Comparison of ENCODE assay signal across 11 cellular contexts in the genomic region with DNA sequence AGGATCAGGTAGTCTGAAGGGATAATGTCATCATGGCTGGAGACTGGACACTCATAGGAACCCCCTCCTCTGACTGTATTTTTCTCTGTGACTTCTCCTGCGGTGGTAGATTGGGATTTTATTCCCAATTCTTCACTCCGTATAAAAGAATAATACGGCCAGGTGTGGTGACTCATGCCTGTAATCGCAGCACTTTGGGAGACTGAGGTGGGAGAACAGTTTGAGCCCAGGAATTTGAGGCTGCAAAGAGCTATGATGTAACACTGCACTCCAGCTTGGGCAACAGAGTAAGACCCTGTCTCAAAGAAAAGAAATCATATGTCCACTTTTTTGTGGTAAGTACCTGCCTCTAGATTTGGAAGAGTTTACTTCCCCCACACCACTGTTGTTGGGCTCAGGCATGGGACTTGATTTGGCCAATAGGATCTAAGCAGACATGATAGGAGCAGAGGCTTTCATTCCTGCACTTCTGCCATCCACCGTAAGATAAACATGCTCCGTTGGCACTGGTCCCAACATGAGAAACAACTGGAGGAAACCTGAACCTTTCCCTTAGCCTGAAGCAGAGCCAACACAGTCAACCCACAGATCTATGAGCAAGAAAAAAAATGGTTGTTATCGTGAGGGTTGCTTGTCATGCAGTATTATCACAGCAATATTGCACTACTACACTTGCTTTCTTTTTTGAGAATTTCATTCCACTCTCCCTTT.
DNase-seq lines count a peak whose midpoint lies in the region; ATAC-seq lines count a peak whose summit lies in the region.
"Had no signal": no experiment of that assay in that cellular context is flagged by ENCODE, and none has a peak within 500 bp of the region (broad histone marks: within the 10 kb centered on the region; RNA-seq: fewer than 3 reads in every experiment).

No MANE protein-coding gene starts in this region.

- ATAC-seq in GM19455 (IDR thresholded peaks at IDR 0.05; ENCODE audit: unreplicated experiment): no peak
- ATAC-seq: natural killer cell had no signal

- no peaks in the 10 kb centered on the region for H3K36me3 ChIP-seq in H7 (replicated peaks; ENCODE audit: control insufficient read depth, insufficient read depth, low read length)
- H3K36me3 ChIP-seq: heart left ventricle had no signal

- no peaks in the 10 kb centered on the region; the same call in 1 of the 2 replicates for H3K27me3 ChIP-seq in H7 (ENCODE audit: control insufficient read depth, insufficient read depth, low read length)

- DNase-seq in DMS153 treated with DMSO at 0.1 percent for 48 hours (lab: John Stamatoyannopoulos, UW; ENCODE audit: unreplicated experiment) (peak; percentile 38), NCI-H1105 (lab: John Stamatoyannopoulos, UW) (peak; percentile 73), amniotic stem cell (lab: John Stamatoyannopoulos, UW) (peak; percentile 64), left kidney (ENCODE audit: low read depth, low spot score) (peak; percentile 46), H7 (no peak), T-helper 2 cell (no peak)
- no peak for DNase-seq in activated T-cell treated with anti-CD3 and anti-CD28 coated beads, Interleukin-2, amount 50 U/mL, for 48 hours
- DNase-seq: activated CD4-positive, alpha-beta T cell treated with anti-CD3 and anti-CD28 coated beads, Interleukin-2, amount 10 ng/mL, durations not matched to agents 7 days and 5 days; heart left ventricle; natural killer cell had no signal

- no peak overlapping the region for H3K4me3 ChIP-seq in H7 (ENCODE audit: insufficient read depth, low read depth, low read length)
- H3K4me3 ChIP-seq: heart left ventricle had no signal

Comparison
In these comparisons a context has a peak if more than half of its experiments do, and no peak if none do; other contexts are left out.
1. DNase-seq: peak in DMS153 treated with DMSO at 0.1 percent for 48 hours (single experiment), NCI-H1105 (single experiment), amniotic stem cell (single experiment) and left kidney (single experiment); none in H7 (single experiment), activated T-cell treated with anti-CD3 and anti-CD28 coated beads, Interleukin-2, amount 50 U/mL, for 48 hours (0 of 2) and T-helper 2 cell (0 of 5).